8 cellular contexts compared by ENCODE assay signal in the genomic region with DNA sequence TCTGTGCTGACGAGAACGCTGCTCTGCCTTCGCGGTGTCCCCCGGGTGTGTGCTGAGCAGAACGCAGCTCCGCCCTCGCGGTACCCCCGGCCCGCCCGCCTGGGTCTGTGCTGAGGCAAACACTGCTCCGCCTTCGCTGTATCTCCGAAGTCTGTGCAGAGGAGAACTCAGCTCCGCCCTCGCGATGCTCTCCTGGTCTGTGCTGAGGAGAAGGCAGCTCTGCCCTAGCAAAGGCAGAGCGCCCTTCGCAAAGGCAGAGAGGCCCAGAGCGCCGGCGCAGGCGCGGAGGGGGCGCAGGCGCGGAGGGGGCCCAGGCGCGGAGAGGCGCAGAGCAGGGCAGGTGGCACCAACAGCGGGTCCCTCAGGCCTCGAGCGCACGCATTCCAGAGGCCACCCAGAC.
A peak's percentile ranks its signal among the peaks of the same experiment; 100 is the strongest.
DNase-seq lines count a peak whose midpoint lies in the region; ATAC-seq, FAIRE-seq and TF ChIP-seq lines count a peak whose summit lies in the region.
"Not testable (repeated sequence)": the region's sequence is repeated elsewhere in the genome, so short reads cannot be mapped to it uniquely, and the experiment has no call there.

No MANE protein-coding gene starts in this region.

- not testable (repeated sequence) for TF ChIP-seq RAD21 in SK-N-SH (IDR thresholded peaks at IDR 0.05; ENCODE audit: low read length); HepG2 (CRISPR knock-in tag; IDR thresholded peaks at IDR 0.05)

- not testable (repeated sequence) for H3K27ac Mint-ChIP-seq in central memory CD8-positive, alpha-beta T cell (ENCODE audit: low read depth)

- H3K9me3 Mint-ChIP-seq in central memory CD8-positive, alpha-beta T cell, result not testable (repeated sequence)

- intact Hi-C loops in HepG2 (cut with micrococcal nuclease; ENCODE audit: unreplicated experiment), result not testable (repeated sequence)

- not testable (repeated sequence) for H3K4me3 Mint-ChIP-seq in central memory CD8-positive, alpha-beta T cell

- in situ Hi-C loops in HepG2 (cut with HindIII; ENCODE audit: extremely low pct_ligation_motif_present, low pct_unique_long_range_greater_than_20kb), result not testable (repeated sequence)

- H3K9me3 ChIP-seq in SK-N-SH; HepG2 (ENCODE audit: low read length): not testable (repeated sequence)

- not testable (repeated sequence) for TF ChIP-seq EP300 in SK-N-SH (IDR thresholded peaks at IDR 0.05; ENCODE audit: borderline replicate concordance in 1 of 2, low read depth in 1 of 2, low read length in 1 of 2); HepG2 (IDR thresholded peaks at IDR 0.05; ENCODE audit: low read depth in 2 of 2, low read length in 2 of 2); HepG2 (CRISPR knock-in tag; IDR thresholded peaks at IDR 0.05; ENCODE audit: borderline replicate concordance)

- CTCF ChIA-PET in SK-N-SH (lab: Yijun Ruan, JAX); HepG2 (lab: Yijun Ruan, JAX; ENCODE audit: low intra/inter-chr PET ratio, low total read pairs): not testable (repeated sequence)

- not testable (repeated sequence) for H3F3A ChIP-seq in SK-N-SH (replicated peaks; ENCODE audit: insufficient read depth)

- not testable (repeated sequence) for H3K36me3 Mint-ChIP-seq in central memory CD8-positive, alpha-beta T cell (ENCODE audit: insufficient read depth)

- not testable (repeated sequence) for TF ChIP-seq CTCF in SK-N-SH (IDR thresholded peaks at IDR 0.05); HepG2 (CRISPR knock-in tag; IDR thresholded peaks at IDR 0.05)

- H2AFZ ChIP-seq in SK-N-SH (ENCODE audit: low read depth), result peak overlapping the region; percentile 35; the same call in 1 of the 2 replicates
- H2AFZ ChIP-seq in HepG2 (ENCODE audit: low read length), result not testable (repeated sequence)

- H3K36me3 ChIP-seq in SK-N-SH (replicated peaks in 1 of 2; ENCODE audit: control insufficient read depth in 1 of 2, insufficient read depth in 2 of 2, low read length in 1 of 2); HepG2 (replicated peaks in 1 of 2; ENCODE audit: control insufficient read depth in 1 of 2, insufficient read depth in 2 of 2, low read length in 2 of 2): not testable (repeated sequence)

- not testable (repeated sequence) for H3K27me3 Mint-ChIP-seq in central memory CD8-positive, alpha-beta T cell

- not testable (repeated sequence) for H3K9ac ChIP-seq in SK-N-SH; HepG2 (ENCODE audit: insufficient read depth, low read depth, low read length)

- H3K4me3 ChIP-seq in SK-N-SH (ENCODE audit: low read depth in 2 of 2, low read length in 1 of 2), result peak overlapping the region; percentile 31 to 49; a peak in 3 of 4 replicates
- H3K4me3 ChIP-seq in HepG2 (replicated peaks in 1 of 3; ENCODE audit: insufficient read depth in 1 of 3, low read depth in 2 of 3, low read length in 3 of 3), result not testable (repeated sequence)

- not testable (repeated sequence) for FAIRE-seq in HepG2 (lab: Jason Lieb, UNC); urothelium cell line (lab: Jason Lieb, UNC)

- H3K4me1 ChIP-seq in SK-N-SH (ENCODE audit: control insufficient read depth in 1 of 2, insufficient read depth in 2 of 2, low read depth in 1 of 2, low read length in 1 of 2); HepG2 (ENCODE audit: insufficient read depth, low read length): not testable (repeated sequence)

- H3K4me1 Mint-ChIP-seq in central memory CD8-positive, alpha-beta T cell, result not testable (repeated sequence)

- ATAC-seq in GM18502 (IDR thresholded peaks at IDR 0.05; ENCODE audit: poor library complexity, unreplicated experiment) (peak; percentile 100), GM19467 (IDR thresholded peaks at IDR 0.05; ENCODE audit: unreplicated experiment) (peak; percentile 96), HG02763 (IDR thresholded peaks at IDR 0.05; ENCODE audit: unreplicated experiment) (peak; percentile 98), HG03442 (IDR thresholded peaks at IDR 0.05; ENCODE audit: unreplicated experiment) (peak; percentile 98), HepG2 (peak; percentile 90)
- peak; percentile 97 for ATAC-seq in central memory CD8-positive, alpha-beta T cell (replicated peaks; ENCODE audit: extremely low read depth, poor library complexity, severe bottlenecking)

- H3K9me2 ChIP-seq in SK-N-SH, result not testable (repeated sequence)

- not testable (repeated sequence) for H3K27ac ChIP-seq in SK-N-SH (ENCODE audit: low read depth in 2 of 2, low read length in 1 of 2); HepG2 (ENCODE audit: extremely low read length, insufficient read depth, low read length)

- not testable (repeated sequence) for H3K79me2 ChIP-seq in SK-N-SH (ENCODE audit: insufficient read depth); HepG2 (ENCODE audit: insufficient read depth, low read length)

- H3K4me2 ChIP-seq in SK-N-SH, result peak overlapping the region; percentile 73
- H3K4me2 ChIP-seq in HepG2 (ENCODE audit: low read depth, low read length), result not testable (repeated sequence)

- 20% methylated on average over 2 of the region's 35 CpGs for WGBS in SK-N-SH (ENCODE audit: low lambda C conversion rate)
- WGBS in HepG2 (ENCODE audit: low lambda C conversion rate), result 70% methylated on average over 21 of the region's 35 CpGs

- BruUV-seq in HepG2 (replicated peaks; lab: Mats Ljungman, UMichigan), result not testable (repeated sequence)

- DNase-seq in SK-N-SH (peak; percentile 29), urothelium cell line (ENCODE audit: low spot score) (peak; percentile 41)
- DNase-seq in central memory CD8-positive, alpha-beta T cell (ENCODE audit: low spot score in 2 of 2); HepG2 (ENCODE audit: low spot score): not testable (repeated sequence)

- H3K27me3 ChIP-seq in SK-N-SH (ENCODE audit: insufficient read depth); HepG2 (ENCODE audit: control insufficient read depth in 1 of 2, insufficient read depth in 2 of 2, low read length in 2 of 2): not testable (repeated sequence)

- not testable (repeated sequence) for TF ChIP-seq POLR2A in HepG2 (IDR thresholded peaks at IDR 0.05; ENCODE audit: insufficient read depth in 1 of 2, low read depth in 2 of 2, low read length in 2 of 2)

- H4K20me1 ChIP-seq in SK-N-SH (ENCODE audit: insufficient read depth); HepG2 (ENCODE audit: insufficient read depth, low read length): not testable (repeated sequence)

- POLR2A ChIA-PET in SK-N-SH (lab: Yijun Ruan, JAX); HepG2 (lab: Yijun Ruan, JAX): not testable (repeated sequence)

TF ChIP-seq in SK-N-SH, 30 proteins besides CTCF, POLR2A, EP300 and RAD21:
- peak; percentile 55 for TF ChIP-seq NRF1 (IDR thresholded peaks at IDR 0.05; ENCODE audit: low read depth, low read length)
